1 cellular context compared by ENCODE assay signal in the genomic region with DNA sequence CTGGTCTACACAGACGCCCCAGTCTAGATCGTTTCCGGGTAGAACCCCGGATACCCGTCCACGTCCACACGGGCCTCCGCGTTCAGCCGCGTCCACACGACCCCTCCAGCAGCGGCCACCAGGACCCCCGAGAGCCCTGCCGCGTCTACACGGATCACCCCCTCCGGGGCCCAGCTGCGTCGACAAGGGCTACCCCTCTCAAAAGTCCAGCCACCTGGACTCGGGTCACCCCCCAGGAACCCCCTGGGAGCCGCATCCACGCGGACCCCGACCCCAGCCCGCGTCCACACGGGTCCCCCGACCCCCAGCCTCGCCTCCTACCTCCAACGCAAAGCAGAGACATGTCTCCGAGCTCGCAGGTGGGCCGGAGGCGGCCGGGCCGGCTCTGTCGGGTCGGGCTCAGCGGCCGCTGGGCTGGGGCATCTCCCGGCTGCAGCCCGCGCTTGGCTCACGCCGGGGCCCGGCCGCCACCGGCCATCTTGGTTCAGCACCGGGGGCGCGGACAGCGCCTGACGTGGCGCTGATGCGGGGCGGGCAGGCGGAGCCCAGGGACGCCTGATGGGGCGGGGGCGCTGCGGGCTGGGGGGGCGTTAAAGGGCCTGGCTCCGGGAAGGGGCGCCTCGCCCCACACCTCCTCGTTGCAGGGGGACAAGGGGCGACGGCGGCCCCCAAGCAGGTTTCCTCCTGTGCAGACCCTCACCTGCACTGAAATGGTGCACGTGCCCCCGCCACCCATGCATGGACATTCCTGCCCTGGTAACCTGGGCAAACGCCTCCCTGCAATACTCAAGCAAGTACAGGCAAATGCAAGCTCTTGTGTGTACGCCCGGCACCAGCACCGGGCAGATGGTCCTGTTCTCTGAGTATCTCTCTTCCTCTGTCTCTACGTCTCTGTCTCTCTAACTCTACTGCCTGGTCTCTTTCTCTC.
A peak's percentile ranks its signal among the peaks of the same experiment; 100 is the strongest.
TF ChIP-seq lines count a peak whose summit lies in the region.

Gene UNC13A (minus strand): TSS at position 498 of the 928 bp plus-strand sequence. CDS start 155 bp downstream, at position 343.

TF ChIP-seq in GM23338, 12 proteins besides CTCF, POLR2A, EP300 and RAD21:
- TF ChIP-seq, protein P1, sequence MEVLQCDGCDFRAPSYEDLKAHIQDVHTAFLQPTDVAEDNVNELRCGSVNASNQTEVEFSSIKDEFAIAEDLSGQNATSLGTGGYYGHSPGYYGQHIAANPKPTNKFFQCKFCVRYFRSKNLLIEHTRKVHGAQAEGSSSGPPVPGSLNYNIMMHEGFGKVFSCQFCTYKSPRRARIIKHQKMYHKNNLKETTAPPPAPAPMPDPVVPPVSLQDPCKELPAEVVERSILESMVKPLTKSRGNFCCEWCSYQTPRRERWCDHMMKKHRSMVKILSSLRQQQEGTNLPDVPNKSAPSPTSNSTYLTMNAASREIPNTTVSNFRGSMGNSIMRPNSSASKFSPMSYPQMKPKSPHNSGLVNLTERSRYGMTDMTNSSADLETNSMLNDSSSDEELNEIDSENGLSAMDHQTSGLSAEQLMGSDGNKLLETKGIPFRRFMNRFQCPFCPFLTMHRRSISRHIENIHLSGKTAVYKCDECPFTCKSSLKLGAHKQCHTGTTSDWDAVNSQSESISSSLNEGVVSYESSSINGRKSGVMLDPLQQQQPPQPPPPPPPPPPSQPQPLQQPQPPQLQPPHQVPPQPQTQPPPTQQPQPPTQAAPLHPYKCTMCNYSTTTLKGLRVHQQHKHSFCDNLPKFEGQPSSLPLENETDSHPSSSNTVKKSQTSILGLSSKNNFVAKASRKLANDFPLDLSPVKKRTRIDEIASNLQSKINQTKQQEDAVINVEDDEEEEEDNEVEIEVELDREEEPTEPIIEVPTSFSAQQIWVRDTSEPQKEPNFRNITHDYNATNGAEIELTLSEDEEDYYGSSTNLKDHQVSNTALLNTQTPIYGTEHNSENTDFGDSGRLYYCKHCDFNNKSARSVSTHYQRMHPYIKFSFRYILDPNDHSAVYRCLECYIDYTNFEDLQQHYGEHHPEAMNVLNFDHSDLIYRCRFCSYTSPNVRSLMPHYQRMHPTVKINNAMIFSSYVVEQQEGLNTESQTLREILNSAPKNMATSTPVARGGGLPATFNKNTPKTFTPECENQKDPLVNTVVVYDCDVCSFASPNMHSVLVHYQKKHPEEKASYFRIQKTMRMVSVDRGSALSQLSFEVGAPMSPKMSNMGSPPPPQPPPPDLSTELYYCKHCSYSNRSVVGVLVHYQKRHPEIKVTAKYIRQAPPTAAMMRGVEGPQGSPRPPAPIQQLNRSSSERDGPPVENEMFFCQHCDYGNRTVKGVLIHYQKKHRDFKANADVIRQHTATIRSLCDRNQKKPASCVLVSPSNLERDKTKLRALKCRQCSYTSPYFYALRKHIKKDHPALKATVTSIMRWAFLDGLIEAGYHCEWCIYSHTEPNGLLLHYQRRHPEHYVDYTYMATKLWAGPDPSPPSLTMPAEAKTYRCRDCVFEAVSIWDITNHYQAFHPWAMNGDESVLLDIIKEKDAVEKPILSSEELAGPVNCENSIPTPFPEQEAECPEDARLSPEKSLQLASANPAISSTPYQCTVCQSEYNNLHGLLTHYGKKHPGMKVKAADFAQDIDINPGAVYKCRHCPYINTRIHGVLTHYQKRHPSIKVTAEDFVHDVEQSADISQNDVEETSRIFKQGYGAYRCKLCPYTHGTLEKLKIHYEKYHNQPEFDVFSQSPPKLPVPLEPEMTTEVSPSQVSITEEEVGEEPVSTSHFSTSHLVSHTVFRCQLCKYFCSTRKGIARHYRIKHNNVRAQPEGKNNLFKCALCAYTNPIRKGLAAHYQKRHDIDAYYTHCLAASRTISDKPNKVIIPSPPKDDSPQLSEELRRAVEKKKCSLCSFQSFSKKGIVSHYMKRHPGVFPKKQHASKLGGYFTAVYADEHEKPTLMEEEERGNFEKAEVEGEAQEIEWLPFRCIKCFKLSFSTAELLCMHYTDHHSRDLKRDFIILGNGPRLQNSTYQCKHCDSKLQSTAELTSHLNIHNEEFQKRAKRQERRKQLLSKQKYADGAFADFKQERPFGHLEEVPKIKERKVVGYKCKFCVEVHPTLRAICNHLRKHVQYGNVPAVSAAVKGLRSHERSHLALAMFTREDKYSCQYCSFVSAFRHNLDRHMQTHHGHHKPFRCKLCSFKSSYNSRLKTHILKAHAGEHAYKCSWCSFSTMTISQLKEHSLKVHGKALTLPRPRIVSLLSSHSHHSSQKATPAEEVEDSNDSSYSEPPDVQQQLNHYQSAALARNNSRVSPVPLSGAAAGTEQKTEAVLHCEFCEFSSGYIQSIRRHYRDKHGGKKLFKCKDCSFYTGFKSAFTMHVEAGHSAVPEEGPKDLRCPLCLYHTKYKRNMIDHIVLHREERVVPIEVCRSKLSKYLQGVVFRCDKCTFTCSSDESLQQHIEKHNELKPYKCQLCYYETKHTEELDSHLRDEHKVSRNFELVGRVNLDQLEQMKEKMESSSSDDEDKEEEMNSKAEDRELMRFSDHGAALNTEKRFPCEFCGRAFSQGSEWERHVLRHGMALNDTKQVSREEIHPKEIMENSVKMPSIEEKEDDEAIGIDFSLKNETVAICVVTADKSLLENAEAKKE (CRISPR knock-in tag; IDR thresholded peaks at IDR 0.05) = no peak
- TF ChIP-seq, protein P2, sequence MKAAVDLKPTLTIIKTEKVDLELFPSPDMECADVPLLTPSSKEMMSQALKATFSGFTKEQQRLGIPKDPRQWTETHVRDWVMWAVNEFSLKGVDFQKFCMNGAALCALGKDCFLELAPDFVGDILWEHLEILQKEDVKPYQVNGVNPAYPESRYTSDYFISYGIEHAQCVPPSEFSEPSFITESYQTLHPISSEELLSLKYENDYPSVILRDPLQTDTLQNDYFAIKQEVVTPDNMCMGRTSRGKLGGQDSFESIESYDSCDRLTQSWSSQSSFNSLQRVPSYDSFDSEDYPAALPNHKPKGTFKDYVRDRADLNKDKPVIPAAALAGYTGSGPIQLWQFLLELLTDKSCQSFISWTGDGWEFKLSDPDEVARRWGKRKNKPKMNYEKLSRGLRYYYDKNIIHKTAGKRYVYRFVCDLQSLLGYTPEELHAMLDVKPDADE (IDR thresholded peaks at IDR 0.05) = no peak
- TF ChIP-seq EZH2phosphoT487 (IDR thresholded peaks at IDR 0.05; ENCODE audit: unreplicated experiment) (no peak), EZH2 (IDR thresholded peaks at IDR 0.05; ENCODE audit: low read depth, unreplicated experiment) (no peak), ZNF331 (CRISPR knock-in tag; IDR thresholded peaks at IDR 0.05; ENCODE audit: low read depth) (no peak), REST (IDR thresholded peaks at IDR 0.05; ENCODE audit: unreplicated experiment) (peak; percentile 80), CREB1 (CRISPR knock-in tag; IDR thresholded peaks at IDR 0.05; ENCODE audit: low read depth) (peak; percentile 91), POLR2AphosphoS5 (IDR thresholded peaks at IDR 0.05; ENCODE audit: low read depth) (no peak), JUNB (IDR thresholded peaks at IDR 0.05; ENCODE audit: unreplicated experiment) (no peak), NANOG (IDR thresholded peaks at IDR 0.05; ENCODE audit: borderline replicate concordance) (no peak), ZNF114 (CRISPR knock-in tag; IDR thresholded peaks at IDR 0.05) (no peak), STAT1 (IDR thresholded peaks at IDR 0.05; ENCODE audit: unreplicated experiment) (no peak)
